8 cellular contexts compared by ENCODE assay signal in the genomic region with DNA sequence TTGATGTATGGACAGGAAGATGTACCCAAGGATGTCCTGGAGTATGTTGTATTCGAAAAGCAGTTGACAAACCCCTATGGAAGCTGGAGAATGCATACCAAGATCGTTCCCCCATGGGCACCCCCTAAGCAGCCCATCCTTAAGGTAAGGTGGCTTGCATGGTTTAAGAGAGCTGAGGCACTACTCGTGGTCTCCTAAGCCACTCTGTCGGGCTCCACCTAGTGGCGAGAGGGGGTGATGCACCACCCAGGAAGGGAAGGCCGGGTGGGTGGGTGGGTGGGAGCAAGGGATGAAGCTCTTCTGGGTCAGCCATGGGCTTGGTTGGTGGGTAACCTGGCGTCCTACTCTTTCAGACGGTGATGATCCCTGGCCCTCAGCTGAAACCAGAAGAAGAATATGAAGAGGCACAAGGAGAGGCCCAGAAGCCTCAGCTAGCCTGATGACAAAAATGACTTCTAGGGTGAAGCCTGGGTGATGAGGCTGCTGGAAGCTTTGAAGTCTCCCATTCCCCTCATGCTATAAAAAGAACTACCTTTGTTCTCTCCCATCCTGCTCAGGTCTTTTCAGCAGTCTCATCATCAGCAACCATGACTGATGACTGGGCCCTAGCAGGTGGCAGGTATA. TPM values are rescaled to one million over a fixed set of nuclear protein-coding genes. Genes with fewer than 3 reads are reported as not detected.
DNase-seq lines count a peak whose midpoint lies in the region; ATAC-seq and TF ChIP-seq lines count a peak whose summit lies in the region.

No MANE protein-coding gene starts in this region.

- no peak overlapping the region for H3K27ac Mint-ChIP-seq in immature natural killer cell

- DNase-seq in D341Med (ENCODE audit: low spot score) (peak; percentile 90), HuH-7.5 (ENCODE audit: low spot score) (peak; percentile 67), T-helper 9 cell (peak; percentile 70), astrocyte of the cerebellum (ENCODE audit: low read depth) (peak; percentile 20), immature natural killer cell (peak; percentile 43 to 59 (median 52)), OCI-M2 (lab: John Stamatoyannopoulos, UW; ENCODE audit: unreplicated experiment) (no peak)
- DNase-seq in stimulated activated CD4-positive, alpha-beta T cell treated with anti-CD3 and anti-CD28 coated beads, Interleukin-2, amount 100 ng/mL, for 24 hours, result peak; percentile 80 to 81

- TF ChIP-seq CTCF in astrocyte of the cerebellum (IDR thresholded peaks at IDR 0.05; ENCODE audit: low read depth, low read length, missing control alignments), result peak; percentile 71

- H3K4me3 Mint-ChIP-seq in immature natural killer cell, result no peak overlapping the region

- no peak overlapping the region for H3K4me3 ChIP-seq in astrocyte of the cerebellum (ENCODE audit: low read depth, low read length)

- H3K27me3 Mint-ChIP-seq in immature natural killer cell (ENCODE audit: low read depth in 3 of 3), result peaks cover 0 to 8% (median 1%) of the 10 kb centered on the region in 3 donors

- peaks cover 14 to 23% (median 21%) of the 10 kb centered on the region in 3 donors for H3K36me3 Mint-ChIP-seq in immature natural killer cell

- in situ Hi-C loops in astrocyte of the cerebellum (cut with HindIII; ENCODE audit: low sequenced_read_pairs), result no loop called here

- H3K4me1 Mint-ChIP-seq in immature natural killer cell, result no peaks in the 10 kb centered on the region

- no peak for ATAC-seq in HG02885 (IDR thresholded peaks at IDR 0.05; ENCODE audit: poor library complexity, unreplicated experiment)

- no peaks in the 10 kb centered on the region for H3K9me3 Mint-ChIP-seq in immature natural killer cell

RNA-seq across cellular contexts. Expression of gene GPR179, which starts 21.5 kb away (rescaled TPM):
- not detected for polyA plus RNA-seq in immature natural killer cell

RNA-seq across cellular contexts. Expression of gene MRPL45, which starts 25.3 kb away (rescaled TPM):
- 10 to 100 TPM; 18.4 to 27.8 (median 26.6) TPM for polyA plus RNA-seq in immature natural killer cell

RNA-seq across cellular contexts. Expression of gene SOCS7, which starts 29.4 kb away (rescaled TPM):
- polyA plus RNA-seq in immature natural killer cell, result under 1 TPM; 0.62 to 0.77 (median 0.64) TPM
